Comparison of ENCODE assay signal across 17 cellular contexts in genomic region chr5:61307611-61308010, GRCh38.
"Had no signal": no experiment of that assay in that cellular context is flagged by ENCODE, and none has a peak within 500 bp of the region (broad histone marks: within the 10 kb centered on the region; RNA-seq: fewer than 3 reads in every experiment).

No MANE protein-coding gene starts in this region.

- ATAC-seq: gastroesophageal sphincter; left lung; natural killer cell treated with Interleukin-12 subunit alpha and Interleukin-12 subunit beta and Interleukin-15 and Interleukin-18, amount 100 ng/mL, for 72 hours; psoas muscle; sciatic nerve; T-helper 17 cell had no signal

- H3K36me3 Mint-ChIP-seq: natural killer cell treated with Interleukin-12 subunit alpha and Interleukin-12 subunit beta and Interleukin-15 and Interleukin-18, amount 100 ng/mL, for 72 hours had no signal

- H3K27ac ChIP-seq: colonic mucosa, gastroesophageal sphincter, left lung, psoas muscle, upper lobe of left lung had no signal

- DNase-seq: activated CD8-positive, alpha-beta memory T cell treated with anti-CD3 and anti-CD28 coated beads, Interleukin-2, amount 50 U/mL, for 48 hours; activated CD8-positive, alpha-beta T cell treated with anti-CD3 and anti-CD28 coated beads, Interleukin-2, amount 10 ng/mL, durations not matched to agents 7 days and 5 days; activated naive CD4-positive, alpha-beta T cell treated with anti-CD3 and anti-CD28 coated beads for 36 hours; colonic mucosa; left lung; nucleus accumbens; psoas muscle; stimulated activated CD4-positive, alpha-beta T cell treated with anti-CD3 and anti-CD28 coated beads, Interleukin-12 subunit alpha, Interleukin-12 subunit beta, amount 100 ng/mL, for 4 hours; stimulated activated CD4-positive, alpha-beta T cell treated with anti-CD3 and anti-CD28 coated beads, Interleukin-2, amount 100 ng/mL, for 48 hours; stimulated activated naive CD4-positive, alpha-beta T cell treated with Interleukin-2 at 50 U/mL for 16 hours; T-helper 17 cell; upper lobe of left lung had no signal

- H3K9me3 ChIP-seq: colonic mucosa, gastroesophageal sphincter, left lung, psoas muscle, upper lobe of left lung had no signal

- H3K27me3 ChIP-seq: colonic mucosa, gastroesophageal sphincter, left lung, upper lobe of left lung had no signal

- H3K4me3 ChIP-seq: colonic mucosa, gastroesophageal sphincter, left lung, psoas muscle, upper lobe of left lung had no signal

- H3K4me3 Mint-ChIP-seq: activated CD8-positive, alpha-beta T cell treated with anti-CD3 and anti-CD28 coated beads, Interleukin-2, amount 10 ng/mL, durations not matched to agents 7 days and 5 days; activated naive CD4-positive, alpha-beta T cell treated with anti-CD3 and anti-CD28 coated beads for 36 hours; activated T-helper 1 cell treated with anti-CD3 and anti-CD28 coated beads, Interleukin-12 subunit alpha, Interleukin-12 subunit beta, Interleukin-2, Interleukin-4 antibody, amounts not matched to agents 30 ng/mL and 10 ng/mL and 1 ng/mL, durations not matched to agents 14 hours and 24 hours and 36 hours; memory B cell; natural killer cell treated with Interleukin-12 subunit alpha and Interleukin-12 subunit beta and Interleukin-15 and Interleukin-18, amount 100 ng/mL, for 72 hours; T-helper 17 cell had no signal

- H3K4me1 ChIP-seq: colonic mucosa, psoas muscle had no signal

- H3K36me3 ChIP-seq: colonic mucosa, gastroesophageal sphincter, left lung, upper lobe of left lung had no signal

- H3K9me3 Mint-ChIP-seq: activated naive CD4-positive, alpha-beta T cell treated with anti-CD3 and anti-CD28 coated beads for 36 hours; activated T-helper 1 cell treated with anti-CD3 and anti-CD28 coated beads, Interleukin-12 subunit alpha, Interleukin-12 subunit beta, Interleukin-2, Interleukin-4 antibody, amounts not matched to agents 30 ng/mL and 10 ng/mL and 1 ng/mL, durations not matched to agents 14 hours and 24 hours and 36 hours; memory B cell; natural killer cell treated with Interleukin-12 subunit alpha and Interleukin-12 subunit beta and Interleukin-15 and Interleukin-18, amount 100 ng/mL, for 72 hours had no signal

- H3K27ac Mint-ChIP-seq: activated CD8-positive, alpha-beta T cell treated with anti-CD3 and anti-CD28 coated beads, Interleukin-2, amount 10 ng/mL, durations not matched to agents 7 days and 5 days; memory B cell; natural killer cell treated with Interleukin-12 subunit alpha and Interleukin-12 subunit beta and Interleukin-15 and Interleukin-18, amount 100 ng/mL, for 72 hours; T-helper 17 cell had no signal
